ENCODE assay signal across 20 cellular contexts in the genomic region with DNA sequence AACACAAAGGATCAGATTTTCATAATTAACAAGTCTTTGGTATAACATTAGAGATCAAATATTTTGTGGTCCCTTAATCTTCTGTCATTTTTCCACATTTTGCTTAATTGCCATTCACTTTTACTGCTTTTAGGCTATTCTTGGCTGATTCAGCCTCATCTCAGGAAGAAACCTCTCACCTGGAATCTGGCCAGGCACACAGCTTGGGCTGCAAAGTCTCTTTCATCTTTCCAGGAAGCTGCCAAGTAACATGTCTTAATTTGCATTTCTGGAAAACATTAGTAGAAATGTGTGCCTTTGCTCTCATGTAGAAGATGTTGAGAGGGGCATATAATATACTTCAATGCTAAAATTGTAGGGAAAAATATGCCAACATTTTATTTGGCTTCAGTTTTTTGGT.
DNase-seq lines count a peak whose midpoint lies in the region; ATAC-seq, FAIRE-seq and TF ChIP-seq lines count a peak whose summit lies in the region.
"Had no signal": no experiment of that assay in that cellular context is flagged by ENCODE, and none has a peak within 500 bp of the region (broad histone marks: within the 10 kb centered on the region; RNA-seq: fewer than 3 reads in every experiment).

No MANE protein-coding gene starts in this region.

- H3K9me3 ChIP-seq in heart left ventricle: no peaks in the 10 kb centered on the region
- H3K9me3 ChIP-seq in CD8-positive, alpha-beta memory T cell (ENCODE audit: low read length): no peaks in the 10 kb centered on the region
- H3K9me3 ChIP-seq: SJCRH30 had no signal

- no peaks in the 10 kb centered on the region for H3K36me3 Mint-ChIP-seq in CD8-positive, alpha-beta memory T cell
- H3K36me3 Mint-ChIP-seq: activated CD8-positive, alpha-beta memory T cell treated with anti-CD3 and anti-CD28 coated beads, Interleukin-2, amount 10 ng/mL, durations not matched to agents 7 days and 5 days; CD8-positive, alpha-beta T cell had no signal

- H3K4me3 ChIP-seq in heart left ventricle: no peak overlapping the region
- H3K4me3 ChIP-seq in CD8-positive, alpha-beta memory T cell (ENCODE audit: low read length): no peak overlapping the region
- H3K4me3 ChIP-seq: SJCRH30 had no signal

- peak; percentile 20 for DNase-seq in left ventricle myocardium superior
- no peak for DNase-seq in heart left ventricle
- DNase-seq in cerebellum (ENCODE audit: low spot score): peak; percentile 63
- DNase-seq in medulla oblongata (ENCODE audit: extremely low spot score): peak; percentile 80
- no peak for DNase-seq in urothelium cell line (ENCODE audit: low spot score)
- DNase-seq in effector CD8-positive, alpha-beta T cell (lab: John Stamatoyannopoulos, UW): no peak
- no peak for DNase-seq in NK-92 (lab: John Stamatoyannopoulos, UW; ENCODE audit: unreplicated experiment)
- DNase-seq in CD8-positive, alpha-beta memory T cell: no peak
- DNase-seq: ACHN; activated CD8-positive, alpha-beta memory T cell treated with anti-CD3 and anti-CD28 coated beads, Interleukin-2, amount 10 ng/mL, durations not matched to agents 7 days and 5 days; activated effector memory CD4-positive, alpha-beta T cell treated with Interleukin-2 at 50 U/mL for 16 hours; CD8-positive, alpha-beta T cell; erythroblast; NCI-H2029; NCI-H510A treated with DMSO at 0.1 percent for 48 hours; SJCRH30; stimulated activated CD4-positive, alpha-beta T cell treated with anti-CD3 and anti-CD28 coated beads, Interleukin-2, amount 100 ng/mL, for 24 hours had no signal

- no peak overlapping the region for H3K27ac ChIP-seq in heart left ventricle
- H3K27ac ChIP-seq in CD8-positive, alpha-beta memory T cell (ENCODE audit: low read depth, low read length): no peak overlapping the region
- H3K27ac ChIP-seq: SJCRH30 had no signal

- no peak overlapping the region for H3K27ac Mint-ChIP-seq in CD8-positive, alpha-beta memory T cell
- H3K27ac Mint-ChIP-seq: activated CD8-positive, alpha-beta memory T cell treated with anti-CD3 and anti-CD28 coated beads, Interleukin-2, amount 10 ng/mL, durations not matched to agents 7 days and 5 days; CD8-positive, alpha-beta T cell; dendritic cell treated with granulocyte-macrophage colony-stimulating factor and Interleukin-4, amounts not matched to agents 40 ng/mL and 50 ng/mL, for 4 days; T-helper 2 cell treated with Interferon-gamma antibody and Interleukin-4, amounts not matched to agents 5 μg/mL and 100 μg/mL, for 36 hours had no signal

- peak; percentile 27 for FAIRE-seq in urothelium cell line (lab: Jason Lieb, UNC)

- POLR2A ChIA-PET in CD8-positive, alpha-beta memory T cell (lab: Charles Lee): no interaction called here

- H3K9me3 Mint-ChIP-seq in CD8-positive, alpha-beta memory T cell: no peaks in the 10 kb centered on the region
- H3K9me3 Mint-ChIP-seq: CD8-positive, alpha-beta T cell; dendritic cell treated with granulocyte-macrophage colony-stimulating factor and Interleukin-4, amounts not matched to agents 40 ng/mL and 50 ng/mL, for 4 days; T-helper 2 cell treated with Interferon-gamma antibody and Interleukin-4, amounts not matched to agents 5 μg/mL and 100 μg/mL, for 36 hours had no signal

- H3K27me3 ChIP-seq in heart left ventricle: no peaks in the 10 kb centered on the region
- H3K27me3 ChIP-seq in CD8-positive, alpha-beta memory T cell (ENCODE audit: insufficient read depth, low read length, poor library complexity, severe bottlenecking): no peaks in the 10 kb centered on the region
- H3K27me3 ChIP-seq: SJCRH30 had no signal

- CTCF ChIA-PET in CD8-positive, alpha-beta memory T cell (lab: Charles Lee): no interaction called here

- no peaks in the 10 kb centered on the region for H3K4me1 Mint-ChIP-seq in CD8-positive, alpha-beta memory T cell
- H3K4me1 Mint-ChIP-seq: activated CD8-positive, alpha-beta memory T cell treated with anti-CD3 and anti-CD28 coated beads, Interleukin-2, amount 10 ng/mL, durations not matched to agents 7 days and 5 days had no signal

- H3K4me3 Mint-ChIP-seq in CD8-positive, alpha-beta memory T cell: no peak overlapping the region
- H3K4me3 Mint-ChIP-seq: activated CD8-positive, alpha-beta memory T cell treated with anti-CD3 and anti-CD28 coated beads, Interleukin-2, amount 10 ng/mL, durations not matched to agents 7 days and 5 days; CD8-positive, alpha-beta T cell; dendritic cell treated with granulocyte-macrophage colony-stimulating factor and Interleukin-4, amounts not matched to agents 40 ng/mL and 50 ng/mL, for 4 days; T-helper 2 cell treated with Interferon-gamma antibody and Interleukin-4, amounts not matched to agents 5 μg/mL and 100 μg/mL, for 36 hours had no signal

- H3K4me1 ChIP-seq in heart left ventricle: peaks cover 0 to 2% (median 0%) of the 10 kb centered on the region in 12 donors
- H3K4me1 ChIP-seq in CD8-positive, alpha-beta memory T cell (ENCODE audit: insufficient read depth, low read length): no peaks in the 10 kb centered on the region

- intact Hi-C loops in left ventricle myocardium superior (cut with micrococcal nuclease): no loop called here
- intact Hi-C loops in heart left ventricle (cut with DNase I): no loop called here

- H3K36me3 ChIP-seq in heart left ventricle: no peaks in the 10 kb centered on the region
- no peaks in the 10 kb centered on the region for H3K36me3 ChIP-seq in CD8-positive, alpha-beta memory T cell (ENCODE audit: insufficient read depth, low read length)
- H3K36me3 ChIP-seq: SJCRH30 had no signal

- TF ChIP-seq CTCF in heart left ventricle (IDR thresholded peaks at IDR 0.05): no peak

- no peak for ATAC-seq in left ventricle myocardium superior
- no peak for ATAC-seq in heart left ventricle
- ATAC-seq: activated CD4-positive, CD25-positive, alpha-beta regulatory T cell treated with anti-CD3 and anti-CD28 coated beads, Interleukin-2, amount 50 U/mL, for 24 hours; activated CD8-positive, alpha-beta memory T cell treated with anti-CD3 and anti-CD28 coated beads, Interleukin-2, amount 10 ng/mL, durations not matched to agents 7 days and 5 days; CD8-positive, alpha-beta T cell had no signal

- no peak for TF ChIP-seq POLR2A in heart left ventricle (IDR thresholded peaks at IDR 0.05)

- H3K27me3 Mint-ChIP-seq in CD8-positive, alpha-beta memory T cell: no peaks in the 10 kb centered on the region
- H3K27me3 Mint-ChIP-seq: activated CD8-positive, alpha-beta memory T cell treated with anti-CD3 and anti-CD28 coated beads, Interleukin-2, amount 10 ng/mL, durations not matched to agents 7 days and 5 days; dendritic cell treated with granulocyte-macrophage colony-stimulating factor and Interleukin-4, amounts not matched to agents 40 ng/mL and 50 ng/mL, for 4 days had no signal

Comparison
In these comparisons a context has a peak if more than half of its experiments do, and no peak if none do; other contexts are left out.
1. DNase-seq: peak in left ventricle myocardium superior (single experiment), cerebellum (single experiment) and medulla oblongata (single experiment); none in heart left ventricle (0 of 5), urothelium cell line (single experiment), effector CD8-positive, alpha-beta T cell (single experiment), NK-92 (single experiment) and CD8-positive, alpha-beta memory T cell (0 of 5).